In genomic region chr10:103077491-103078308, GRCh38 we compare ENCODE assay signal across 1 cellular context.
TF ChIP-seq lines count a peak whose summit lies in the region.

No MANE protein-coding gene starts in this region.

TF ChIP-seq in HEK293, 187 proteins besides CTCF, POLR2A, EP300 and RAD21 (continued from another document):
- TF ChIP-seq ZNF645 (tag by site-specific recombination; IDR thresholded peaks at IDR 0.05): no peak
